Comparison of ENCODE assay signal across 30 cellular contexts in the genomic region with DNA sequence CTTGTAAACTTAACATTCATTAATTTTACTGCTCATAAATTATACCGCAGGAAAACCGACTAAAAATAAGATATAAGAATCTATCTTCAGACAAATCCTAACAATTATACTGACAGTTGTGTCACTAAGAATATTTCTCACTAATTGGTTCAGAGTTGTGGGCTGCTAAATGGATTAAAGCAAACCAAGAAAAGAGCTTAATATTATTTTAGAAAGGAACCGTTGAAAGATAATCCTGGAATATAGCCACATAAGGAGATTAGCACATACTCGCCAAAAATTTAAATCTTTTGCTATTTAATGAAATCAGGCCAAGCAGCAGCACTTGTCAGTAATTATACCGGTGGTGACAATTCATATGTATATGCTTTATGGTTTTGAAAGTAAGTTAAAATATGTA.
"Had no signal": no experiment of that assay in that cellular context is flagged by ENCODE, and none has a peak within 500 bp of the region (broad histone marks: within the 10 kb centered on the region; RNA-seq: fewer than 3 reads in every experiment).

No MANE protein-coding gene starts in this region.

- H3K4me3 Mint-ChIP-seq: naive thymus-derived CD4-positive, alpha-beta T cell; natural killer cell; nephron; neural progenitor cell; stimulated activated effector memory CD8-positive, alpha-beta T cell treated with anti-CD3 and anti-CD28 coated beads, Interleukin-12 subunit alpha, Interleukin-12 subunit beta, amount 100 ng/mL, for 72 hours; stimulated activated naive B cell treated with anti-CD40 and anti-IgM and Interleukin-4, amounts not matched to agents 10 μg/mL and 1 μg/mL and 100 μg/mL, for 72 hours; stimulated activated naive CD8-positive, alpha-beta T cell treated with anti-CD3 and anti-CD28 coated beads, Interleukin-15, Interleukin-2, amounts not matched to agents 100 ng/mL and 50 ng/mL, for 24 hours; type B pancreatic cell had no signal

- H3K27ac Mint-ChIP-seq: naive thymus-derived CD4-positive, alpha-beta T cell; natural killer cell; neural progenitor cell; progenitor cell of endocrine pancreas; stimulated activated effector memory CD8-positive, alpha-beta T cell treated with anti-CD3 and anti-CD28 coated beads, Interleukin-12 subunit alpha, Interleukin-12 subunit beta, amount 100 ng/mL, for 72 hours; stimulated activated naive B cell treated with anti-CD40 and anti-IgM and Interleukin-4, amounts not matched to agents 10 μg/mL and 1 μg/mL and 100 μg/mL, for 72 hours; stimulated activated naive CD8-positive, alpha-beta T cell treated with anti-CD3 and anti-CD28 coated beads, Interleukin-15, Interleukin-2, amounts not matched to agents 100 ng/mL and 50 ng/mL, for 24 hours; type B pancreatic cell had no signal

- H3K9me3 ChIP-seq: ovary, psoas muscle, right lobe of liver, sigmoid colon, suprapubic skin, testis, tibial artery, transverse colon, upper lobe of right lung, uterus had no signal

- ATAC-seq: naive thymus-derived CD4-positive, alpha-beta T cell; natural killer cell; psoas muscle; right cardiac atrium; right lobe of liver; stimulated activated effector memory CD8-positive, alpha-beta T cell treated with anti-CD3 and anti-CD28 coated beads, Interleukin-12 subunit alpha, Interleukin-12 subunit beta, amount 100 ng/mL, for 72 hours; stimulated activated naive B cell treated with anti-CD40 and anti-IgM and Interleukin-4, amounts not matched to agents 10 μg/mL and 1 μg/mL and 100 μg/mL, for 72 hours; upper lobe of right lung had no signal

- H3K36me3 ChIP-seq: neural progenitor cell, ovary, right lobe of liver, sigmoid colon, suprapubic skin, tibial artery, transverse colon, upper lobe of right lung, uterus had no signal

- H3K4me1 Mint-ChIP-seq: naive thymus-derived CD4-positive, alpha-beta T cell; natural killer cell; stimulated activated effector memory CD8-positive, alpha-beta T cell treated with anti-CD3 and anti-CD28 coated beads, Interleukin-12 subunit alpha, Interleukin-12 subunit beta, amount 100 ng/mL, for 72 hours; stimulated activated naive B cell treated with anti-CD40 and anti-IgM and Interleukin-4, amounts not matched to agents 10 μg/mL and 1 μg/mL and 100 μg/mL, for 72 hours had no signal

- H3K27me3 ChIP-seq: neural progenitor cell, ovary, right lobe of liver, sigmoid colon, suprapubic skin, testis, tibial artery, transverse colon, upper lobe of right lung, uterus had no signal

- H3K9me3 Mint-ChIP-seq: nephron; stimulated activated effector memory CD8-positive, alpha-beta T cell treated with anti-CD3 and anti-CD28 coated beads, Interleukin-12 subunit alpha, Interleukin-12 subunit beta, amount 100 ng/mL, for 72 hours; stimulated activated naive B cell treated with anti-CD40 and anti-IgM and Interleukin-4, amounts not matched to agents 10 μg/mL and 1 μg/mL and 100 μg/mL, for 72 hours; stimulated activated naive CD8-positive, alpha-beta T cell treated with anti-CD3 and anti-CD28 coated beads, Interleukin-15, Interleukin-2, amounts not matched to agents 100 ng/mL and 50 ng/mL, for 24 hours; type B pancreatic cell had no signal

- H3K27ac ChIP-seq: neural progenitor cell, ovary, parathyroid adenoma, psoas muscle, right lobe of liver, sigmoid colon, suprapubic skin, testis, tibial artery, transverse colon, upper lobe of right lung, uterus had no signal

- DNase-seq: naive thymus-derived CD4-positive, alpha-beta T cell; natural killer cell; occipital lobe; ovary; posterior cingulate gyrus; psoas muscle; right cardiac atrium; right lobe of liver; sigmoid colon; small intestine; stimulated activated CD4-positive, alpha-beta T cell treated with anti-CD3 and anti-CD28 coated beads, Interleukin-15, amount 100 ng/mL, for 24 hours; stimulated activated CD4-positive, alpha-beta T cell treated with anti-CD3 and anti-CD28 coated beads, Interleukin-2, amount 100 ng/mL, for 24 hours; stimulated activated CD4-positive, alpha-beta T cell treated with anti-CD3 and anti-CD28 coated beads, Interleukin-2, amount 100 ng/mL, for 48 hours; stimulated activated CD4-positive, alpha-beta T cell treated with anti-CD3 and anti-CD28 coated beads, Interleukin-4, amount 100 ng/mL, for 24 hours; stimulated activated naive B cell treated with anti-CD40 and anti-IgM and Interleukin-4, amounts not matched to agents 10 μg/mL and 1 μg/mL and 100 μg/mL, for 72 hours; stimulated activated naive CD4-positive, alpha-beta T cell treated with Interleukin-2 at 50 U/mL for 16 hours; substantia nigra; testis; tibial artery; transverse colon; upper lobe of right lung; uterus had no signal

- H3K27me3 Mint-ChIP-seq: progenitor cell of endocrine pancreas, type B pancreatic cell had no signal

- H3K4me1 ChIP-seq: neural progenitor cell, parathyroid adenoma, psoas muscle, right lobe of liver, suprapubic skin, testis, tibial artery, transverse colon, upper lobe of right lung, uterus had no signal

- H3K4me3 ChIP-seq: neural progenitor cell, ovary, psoas muscle, right lobe of liver, sigmoid colon, suprapubic skin, testis, tibial artery, transverse colon, upper lobe of right lung, uterus had no signal
